10 cellular contexts compared by ENCODE assay signal in genomic region chr5:156475831-156476551, GRCh38.
DNase-seq lines count a peak whose midpoint lies in the region; ATAC-seq, FAIRE-seq and TF ChIP-seq lines count a peak whose summit lies in the region.
"Had no signal": no experiment of that assay in that cellular context is flagged by ENCODE, and none has a peak within 500 bp of the region (broad histone marks: within the 10 kb centered on the region; RNA-seq: fewer than 3 reads in every experiment).

No MANE protein-coding gene starts in this region.

- H3K23me2 ChIP-seq in H9 (ENCODE audit: insufficient read length, low read depth, low read length, poor library complexity, severe bottlenecking) = no peaks in the 10 kb centered on the region

- H3K18ac ChIP-seq in H9 (ENCODE audit: insufficient read length, low read depth, low read length) = no peak overlapping the region

- FAIRE-seq in H54 (lab: Jason Lieb, UNC) = no peak
- FAIRE-seq: GM18507, TTC549 had no signal

- no peak overlapping the region for H3K4me3 ChIP-seq in skeletal muscle tissue (ENCODE audit: low read length in 3 of 3)

- peak; percentile 43 for DNase-seq in H9
- DNase-seq in astrocyte of the hippocampus (ENCODE audit: low read depth, low spot score) = peak; percentile 77
- peak; percentile 17 for DNase-seq in iPS DF 19.7 (ENCODE audit: low read depth, low spot score)
- no peak for DNase-seq in NCI-H2081 (lab: John Stamatoyannopoulos, UW)
- no peak for DNase-seq in H54 (ENCODE audit: insufficient read length, low spot score)
- DNase-seq in NCI-H1092 (lab: John Stamatoyannopoulos, UW) = no peak

- no peak overlapping the region for H2BK12ac ChIP-seq in H9 (ENCODE audit: insufficient read length, low read depth, low read length)

- no peak overlapping the region for H3K4me3 Mint-ChIP-seq in H9

- no peak overlapping the region for H2BK20ac ChIP-seq in H9 (ENCODE audit: low read depth, low read length, poor library complexity, severe bottlenecking)

- H3K79me2 ChIP-seq in H9 (ENCODE audit: insufficient read depth, low read length) = no peaks in the 10 kb centered on the region

- H3K4me1 Mint-ChIP-seq in H9 = peaks cover 14 to 21% of the 10 kb centered on the region in 2 experiments

- no peak; the same call in 2 of the 3 replicates for TF ChIP-seq CTCF in H9 (conservative IDR thresholded peaks at IDR 0.05)

- no peak overlapping the region for H3K14ac ChIP-seq in H9 (ENCODE audit: insufficient read depth, low read length)

- no peak overlapping the region for H2BK15ac ChIP-seq in H9 (ENCODE audit: low read depth, low read length)

- H3K27ac ChIP-seq in H9 (ENCODE audit: insufficient read length, low read depth, low read length) (no peak overlapping the region), skeletal muscle tissue (ENCODE audit: low read depth, low read length) (peak overlapping the region; percentile 39)

- no peak overlapping the region for H2BK120ac ChIP-seq in H9 (ENCODE audit: low read depth, low read length, poor library complexity, severe bottlenecking)

- H4K5ac ChIP-seq in H9 (ENCODE audit: insufficient read length, low read depth, low read length) = no peak overlapping the region

- H3K36me3 ChIP-seq in skeletal muscle tissue (ENCODE audit: control insufficient read depth in 3 of 3, insufficient read depth in 3 of 3, low read length in 3 of 3) = peaks cover 0 to 5% (median 0%) of the 10 kb centered on the region in 3 donors

- H3K27ac Mint-ChIP-seq in H9 = peak overlapping the region in 2 of 3 experiments; percentile 35 to 59; a peak in 3 of 7 replicates

- no peak overlapping the region for H3K56ac ChIP-seq in H9 (ENCODE audit: insufficient read length, low read depth, low read length)

- H3K27me3 Mint-ChIP-seq in H9 (ENCODE audit: low read depth) = no peaks in the 10 kb centered on the region

- H3K4me1 ChIP-seq in H9 (ENCODE audit: insufficient read depth, low read length) = no peaks in the 10 kb centered on the region
- H3K4me1 ChIP-seq in skeletal muscle tissue (ENCODE audit: control insufficient read depth in 3 of 3, insufficient read depth in 3 of 3, low read length in 3 of 3) = peaks cover 18 to 42% (median 24%) of the 10 kb centered on the region in 3 donors

- no peak overlapping the region for H3K4me2 ChIP-seq in H9 (ENCODE audit: insufficient read depth, insufficient read length, low read length)

- no peak overlapping the region for H3K4ac ChIP-seq in H9 (ENCODE audit: low read depth, low read length)

- ATAC-seq in GM21360 (IDR thresholded peaks at IDR 0.05; ENCODE audit: unreplicated experiment) = no peak

- no peak overlapping the region for H3K23ac ChIP-seq in H9 (ENCODE audit: insufficient read length, low read depth, low read length)

- H3K9me3 Mint-ChIP-seq in H9 = no peaks in the 10 kb centered on the region

- H3K9me3 ChIP-seq in H9 (ENCODE audit: control insufficient read depth, low read depth, low read length) = no peaks in the 10 kb centered on the region
- no peaks in the 10 kb centered on the region for H3K9me3 ChIP-seq in skeletal muscle tissue (ENCODE audit: control insufficient read depth in 3 of 3, low read length in 3 of 3)

- H3K9ac ChIP-seq in H9 (ENCODE audit: extremely low read depth, insufficient read length, low read length) (no peak overlapping the region), skeletal muscle tissue (ENCODE audit: low read depth in 1 of 3, low read length in 3 of 3) (no peak overlapping the region)

- H4K8ac ChIP-seq in H9 (replicated peaks; ENCODE audit: insufficient read length, low read depth, low read length) = no peak overlapping the region

- no peaks in the 10 kb centered on the region for H3K27me3 ChIP-seq in H9 (ENCODE audit: insufficient read depth, low read length)
- no peaks in the 10 kb centered on the region for H3K27me3 ChIP-seq in skeletal muscle tissue (ENCODE audit: control insufficient read depth in 3 of 3, insufficient read depth in 3 of 3, low read length in 3 of 3)

- H3K36me3 Mint-ChIP-seq in H9 (ENCODE audit: insufficient read depth in 1 of 3, low read depth in 3 of 3) = no peaks in the 10 kb centered on the region; a peak in 1 of 7 replicates

- H3K79me1 ChIP-seq in H9 (ENCODE audit: insufficient read depth, low read depth, low read length, poor library complexity, severe bottlenecking) = no peaks in the 10 kb centered on the region

- H4K91ac ChIP-seq in H9 (ENCODE audit: insufficient read length, low read depth, low read length) = no peak overlapping the region

- no CpG with 5 or more reads among the region's 4 CpGs for WGBS in H9 (ENCODE audit: extremely low coverage, insufficient read length, low lambda C conversion rate)

- H2AFZ ChIP-seq in H9 (ENCODE audit: low read length) = peak overlapping the region; percentile 34

- H4K20me1 ChIP-seq in H9 (ENCODE audit: control insufficient read depth, insufficient read depth, insufficient read length) = no peaks in the 10 kb centered on the region

- H3T11ph ChIP-seq in H9 (ENCODE audit: low read length) = no peak overlapping the region

- TF ChIP-seq POLR2A in H54 (IDR thresholded peaks at IDR 0.05; ENCODE audit: low read depth, low read length) = no peak

- H2BK5ac ChIP-seq in H9 (ENCODE audit: insufficient read length, low read length) = no peak overlapping the region

- H2AK5ac ChIP-seq in H9 (ENCODE audit: insufficient read length, low read length) = no peak overlapping the region

Comparison
In these comparisons a context has a peak if more than half of its experiments do, and no peak if none do; other contexts are left out.
1. DNase-seq: peak in H9 (single experiment), astrocyte of the hippocampus (single experiment) and iPS DF 19.7 (single experiment); none in NCI-H2081 (0 of 2), H54 (single experiment) and NCI-H1092 (single experiment).